Comparison of ENCODE assay signal across 20 cellular contexts in the genomic region with DNA sequence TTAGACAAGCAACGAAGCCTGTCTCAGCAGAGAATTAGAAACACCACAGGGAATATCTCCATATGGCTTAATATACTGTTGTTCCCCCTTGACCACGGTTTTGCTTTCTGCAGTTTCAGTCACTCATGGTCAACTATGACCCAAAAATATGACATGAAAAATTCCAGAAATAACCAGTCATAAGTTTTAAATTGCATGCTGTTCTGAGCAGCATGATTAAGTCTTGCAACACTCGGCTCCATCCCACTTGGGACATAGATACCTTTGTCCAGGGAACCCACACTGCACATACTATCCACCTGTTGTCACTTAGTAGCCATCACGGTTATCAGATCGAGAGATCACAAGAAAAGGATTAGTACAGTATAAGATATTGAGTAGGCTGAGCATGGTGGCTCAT.
DNase-seq lines count a peak whose midpoint lies in the region; ATAC-seq and TF ChIP-seq lines count a peak whose summit lies in the region.
"Had no signal": no experiment of that assay in that cellular context is flagged by ENCODE, and none has a peak within 500 bp of the region (broad histone marks: within the 10 kb centered on the region; RNA-seq: fewer than 3 reads in every experiment).

No MANE protein-coding gene starts in this region.

- H3K36me3 ChIP-seq in mammary epithelial cell (ENCODE audit: insufficient read depth, low read length) (no peaks in the 10 kb centered on the region), breast epithelium (no peaks in the 10 kb centered on the region)
- H3K36me3 ChIP-seq: gastroesophageal sphincter, SJSA1 had no signal

- no peak overlapping the region for H2AFZ ChIP-seq in mammary epithelial cell (ENCODE audit: low read depth, low read length)

- peak; percentile 29 for DNase-seq in mammary epithelial cell
- DNase-seq in breast epithelium (ENCODE audit: low spot score in 2 of 2): no peak
- DNase-seq in cardiac fibroblast (ENCODE audit: low read depth in 2 of 2): peak; percentile 44 to 64
- DNase-seq in hepatic stellate cell (ENCODE audit: low spot score): peak; percentile 27
- peak; percentile 24 for DNase-seq in stromal cell of bone marrow (ENCODE audit: low read depth)
- DNase-seq in NCI-H1105 (lab: John Stamatoyannopoulos, UW): no peak
- no peak for DNase-seq in AG20443 (ENCODE audit: low spot score)
- DNase-seq: activated CD8-positive, alpha-beta memory T cell treated with anti-CD3 and anti-CD28 coated beads for 24 hours; activated T-cell treated with anti-CD3 and anti-CD28 coated beads, Interleukin-2, amount 50 U/mL, for 24 hours; anterior cingulate cortex; HFFc6; islet precursor cell; KBM-7; NCI-H1694; NCI-H2171; NCI-H524 treated with DMSO at 0.1 percent for 48 hours; T-helper 17 cell had no signal

- H3K9ac ChIP-seq in mammary epithelial cell (ENCODE audit: insufficient read depth, low read length): no peak overlapping the region

- H3K27ac ChIP-seq in mammary epithelial cell (ENCODE audit: insufficient read depth, low read depth, low read length) (no peak overlapping the region), breast epithelium (no peak overlapping the region)
- H3K27ac ChIP-seq: SJSA1 had no signal

- H3K4me3 ChIP-seq in mammary epithelial cell (replicated peaks in 1 of 3; ENCODE audit: insufficient read depth in 1 of 3, low read depth in 2 of 3, low read length in 3 of 3) (no peak overlapping the region), breast epithelium (no peak overlapping the region), cardiac fibroblast (replicated peaks in 1 of 2; ENCODE audit: low read depth in 2 of 2, low read length in 2 of 2) (no peak overlapping the region)
- H3K4me3 ChIP-seq: gastroesophageal sphincter, SJSA1 had no signal

- H3K4me1 ChIP-seq in mammary epithelial cell (ENCODE audit: insufficient read depth, low read length) (no peaks in the 10 kb centered on the region), breast epithelium (no peaks in the 10 kb centered on the region)

- H3K9me3 ChIP-seq in mammary epithelial cell (replicated peaks; ENCODE audit: insufficient read depth, low read length): no peaks in the 10 kb centered on the region
- H3K9me3 ChIP-seq in breast epithelium: peaks cover 0 to 9% of the 10 kb centered on the region in 2 donors
- H3K9me3 ChIP-seq: gastroesophageal sphincter had no signal

- WGBS in mammary epithelial cell (ENCODE audit: low coverage, missing lambda C conversion rate): 76% methylated on average over 5 of the region's 5 CpGs

- intact Hi-C loops in mammary epithelial cell (cut with micrococcal nuclease): no loop called here
- intact Hi-C loops in breast epithelium (cut with DNase I; ENCODE audit: low total_unique reads): no loop called here

- no peak for TF ChIP-seq POLR2A in breast epithelium (IDR thresholded peaks at IDR 0.05)

- no peak for ATAC-seq in HG02759 (IDR thresholded peaks at IDR 0.05; ENCODE audit: unreplicated experiment)
- ATAC-seq: gastroesophageal sphincter, T-helper 17 cell had no signal

- in situ Hi-C loops in mammary epithelial cell (cut with MboI; ENCODE audit: low sequenced_read_pairs in 2 of 2): no loop called here

- no peaks in the 10 kb centered on the region for H3K79me2 ChIP-seq in mammary epithelial cell (ENCODE audit: insufficient read depth, low read length)

- H3K27me3 ChIP-seq in mammary epithelial cell (ENCODE audit: insufficient read depth, low read length) (no peaks in the 10 kb centered on the region), breast epithelium (no peaks in the 10 kb centered on the region)
- H3K27me3 ChIP-seq: gastroesophageal sphincter, SJSA1 had no signal

- H3K4me2 ChIP-seq in mammary epithelial cell (ENCODE audit: insufficient read depth, low read depth, low read length): no peak overlapping the region

- TF ChIP-seq CTCF in mammary epithelial cell (conservative IDR thresholded peaks at IDR 0.05 in 1 of 2, IDR thresholded peaks at IDR 0.05 in 1 of 2; ENCODE audit: extremely low read depth in 1 of 2, insufficient read depth in 1 of 2, low read depth in 1 of 2, low read length in 2 of 2): no peak
- no peak for TF ChIP-seq CTCF in breast epithelium (IDR thresholded peaks at IDR 0.05)
- TF ChIP-seq CTCF in cardiac fibroblast (IDR thresholded peaks at IDR 0.05; ENCODE audit: low read depth, low read length): no peak

- dilution Hi-C loops in mammary epithelial cell (cut with HindIII; ENCODE audit: low sequenced_read_pairs): no loop called here

- no peaks in the 10 kb centered on the region for H4K20me1 ChIP-seq in mammary epithelial cell (ENCODE audit: insufficient read depth, low read length)

- CTCF ChIA-PET in mammary epithelial cell (lab: Charles Lee; ENCODE audit: low non-redundant PET): no interaction called here

- BruUV-seq in mammary epithelial cell (replicated peaks; lab: Mats Ljungman, UMichigan): no TSS peak

Comparison
In these comparisons a context has a peak if more than half of its experiments do, and no peak if none do; other contexts are left out.
1. DNase-seq: peak in mammary epithelial cell (single experiment), cardiac fibroblast (2 of 2), hepatic stellate cell (single experiment) and stromal cell of bone marrow (single experiment); none in breast epithelium (0 of 2), NCI-H1105 (single experiment) and AG20443 (single experiment).